9 cellular contexts compared by ENCODE assay signal in genomic region chr7:84188811-84189405, GRCh38. TPM values are rescaled to one million over a fixed set of nuclear protein-coding genes. Genes with fewer than 3 reads are reported as not detected.
A peak's percentile ranks its signal among the peaks of the same experiment; 100 is the strongest.
DNase-seq lines count a peak whose midpoint lies in the region; ATAC-seq and TF ChIP-seq lines count a peak whose summit lies in the region.
"Had no signal": no experiment of that assay in that cellular context is flagged by ENCODE, and none has a peak within 500 bp of the region (broad histone marks: within the 10 kb centered on the region; RNA-seq: fewer than 3 reads in every experiment).

No MANE protein-coding gene starts in this region.

- H2AK5ac ChIP-seq in trophoblast cell (ENCODE audit: low read length): no peak overlapping the region

- POLR2A ChIA-PET in BJ (lab: Charles Lee): no interaction called here

- H3K9me3 ChIP-seq in thyroid gland (no peaks in the 10 kb centered on the region), trophoblast cell (ENCODE audit: insufficient read depth, low read depth, low read length) (no peaks in the 10 kb centered on the region)
- H3K9me3 ChIP-seq: adrenal gland had no signal

- no peak for DNase-seq in BJ (ENCODE audit: low read depth)
- no peak for DNase-seq in HFFc6
- peak; percentile 15 for DNase-seq in kidney glomerular epithelial cell (lab: John Stamatoyannopoulos, UW)
- no peak for DNase-seq in thyroid gland
- no peak for DNase-seq in stimulated activated CD4-positive, alpha-beta T cell treated with anti-CD3 and anti-CD28 coated beads, Interleukin-2, amount 100 ng/mL, for 24 hours
- no peak for DNase-seq in trophoblast cell
- DNase-seq: adrenal gland had no signal

- no peaks in the 10 kb centered on the region for H3K36me3 ChIP-seq in BJ (ENCODE audit: control insufficient read depth, insufficient read depth, low read length)
- no peaks in the 10 kb centered on the region for H3K36me3 ChIP-seq in thyroid gland
- no peaks in the 10 kb centered on the region for H3K36me3 ChIP-seq in trophoblast cell (ENCODE audit: control insufficient read depth in 1 of 2, insufficient read depth in 2 of 2, low read length in 2 of 2)
- H3K36me3 ChIP-seq: adrenal gland had no signal

- no peak overlapping the region for H3K14ac ChIP-seq in trophoblast cell (ENCODE audit: low read length)

- no peak overlapping the region for H3K23ac ChIP-seq in trophoblast cell (ENCODE audit: low read length)

- no peak overlapping the region for H2BK120ac ChIP-seq in trophoblast cell (ENCODE audit: insufficient read depth, low read length, poor library complexity)

- H3K9me3 Mint-ChIP-seq in HFFc6: no peaks in the 10 kb centered on the region

- no peak overlapping the region for H4K91ac ChIP-seq in trophoblast cell (ENCODE audit: low read depth, low read length)

- TF ChIP-seq CTCF in BJ (IDR thresholded peaks at IDR 0.05; ENCODE audit: insufficient read depth, low read depth, low read length) (peak; percentile 49), HFFc6 (IDR thresholded peaks at IDR 0.05) (peak; percentile 68), VCaP (conservative IDR thresholded peaks at IDR 0.05) (peak; percentile 79), thyroid gland (IDR thresholded peaks at IDR 0.05) (peak in 2 of 6 experiments; percentile 15 to 30)

- H3K79me1 ChIP-seq in trophoblast cell (ENCODE audit: low read length): no peaks in the 10 kb centered on the region

- H3K27me3 Mint-ChIP-seq in HFFc6 (ENCODE audit: insufficient read depth): no peaks in the 10 kb centered on the region

- peaks cover 17% of the 10 kb centered on the region for H3K36me3 Mint-ChIP-seq in HFFc6 (ENCODE audit: low read depth)

- no peak overlapping the region for H3K4me3 Mint-ChIP-seq in HFFc6

- H3K4me3 ChIP-seq in BJ (ENCODE audit: low read depth, low read length): no peak overlapping the region
- no peak overlapping the region for H3K4me3 ChIP-seq in thyroid gland (replicated peaks in 1 of 3)
- H3K4me3 ChIP-seq in trophoblast cell (ENCODE audit: low read depth, low read length): no peak overlapping the region
- H3K4me3 ChIP-seq: adrenal gland had no signal

- no peak overlapping the region for H3K9ac ChIP-seq in trophoblast cell (ENCODE audit: low read length)

- no peaks in the 10 kb centered on the region for H3K79me2 ChIP-seq in trophoblast cell (ENCODE audit: control insufficient read depth, insufficient read depth, low read length, poor library complexity)

- H3K4ac ChIP-seq in trophoblast cell (ENCODE audit: low read depth, low read length): no peak overlapping the region

- CTCF ChIA-PET in BJ (lab: Yijun Ruan, JAX): no interaction called here

- no peak overlapping the region for H4K12ac ChIP-seq in trophoblast cell (ENCODE audit: low read depth, low read length)

- no peak overlapping the region for H3K27ac ChIP-seq in VCaP
- H3K27ac ChIP-seq in thyroid gland: no peak overlapping the region
- H3K27ac ChIP-seq in trophoblast cell (ENCODE audit: low read depth, low read length): no peak overlapping the region
- H3K27ac ChIP-seq: adrenal gland had no signal

- H2BK12ac ChIP-seq in trophoblast cell (ENCODE audit: low read length): no peak overlapping the region

- no peak overlapping the region for H3K27ac Mint-ChIP-seq in HFFc6

- H3K18ac ChIP-seq in trophoblast cell (ENCODE audit: low read length): no peak overlapping the region

- H2BK5ac ChIP-seq in trophoblast cell (ENCODE audit: low read depth, low read length, poor library complexity): no peak overlapping the region

- intact Hi-C loops in thyroid gland (cut with DNase I): no loop called here

- TF ChIP-seq POLR2A in thyroid gland (IDR thresholded peaks at IDR 0.05): no peak

- no peak overlapping the region for H4K8ac ChIP-seq in trophoblast cell (ENCODE audit: low read depth, low read length)

- peaks cover 69% of the 10 kb centered on the region for H3K4me1 Mint-ChIP-seq in HFFc6 (ENCODE audit: low read depth)

- H3K27me3 ChIP-seq in BJ (ENCODE audit: control insufficient read depth, insufficient read depth, low read length) (no peaks in the 10 kb centered on the region), thyroid gland (no peaks in the 10 kb centered on the region), trophoblast cell (ENCODE audit: insufficient read depth, low read length) (no peaks in the 10 kb centered on the region)
- H3K27me3 ChIP-seq: adrenal gland had no signal

- no peak for ATAC-seq in HG02571 (IDR thresholded peaks at IDR 0.05; ENCODE audit: unreplicated experiment)

- H3K4me2 ChIP-seq in trophoblast cell (ENCODE audit: low read length): no peak overlapping the region

- no peak overlapping the region for H2AFZ ChIP-seq in trophoblast cell (ENCODE audit: insufficient read depth, low read length, poor library complexity)

- H3K4me1 ChIP-seq in thyroid gland: no peaks in the 10 kb centered on the region
- peaks cover 0 to 2% of the 10 kb centered on the region in 2 experiments for H3K4me1 ChIP-seq in trophoblast cell (ENCODE audit: control insufficient read depth in 1 of 2, insufficient read depth in 2 of 2, low read length in 2 of 2)

RNA-seq across cellular contexts. Expression of gene SEMA3A, which starts 5.7 kb away (rescaled TPM):
- 6.8 and 12.2 TPM in 2 replicates for polyA plus RNA-seq in BJ (2011; rRNA removed)
- polyA minus RNA-seq in BJ (2011; rRNA and poly(A)+ RNA removed): 6.4 and 8.9 TPM in 2 replicates
- 10 to 100 TPM; 56.9 to 86.2 (median 74.4) TPM for total RNA-seq in HFFc6 (2021; fragmentation: NEBNext Ultra II Directional; extraction: Animal tissue kit (Norgen Biotek cat#: 25700))
- total RNA-seq in thyroid gland: 10 to 100 TPM in 2 of 4 donors, 1 to 10 TPM in 2; 6.5 to 18.0 (median 13.0) TPM
- 4.9 and 5.3 TPM in 2 replicates for polyA plus RNA-seq in trophoblast cell (2013)
